Comparison of ENCODE assay signal across 8 cellular contexts in the genomic region with DNA sequence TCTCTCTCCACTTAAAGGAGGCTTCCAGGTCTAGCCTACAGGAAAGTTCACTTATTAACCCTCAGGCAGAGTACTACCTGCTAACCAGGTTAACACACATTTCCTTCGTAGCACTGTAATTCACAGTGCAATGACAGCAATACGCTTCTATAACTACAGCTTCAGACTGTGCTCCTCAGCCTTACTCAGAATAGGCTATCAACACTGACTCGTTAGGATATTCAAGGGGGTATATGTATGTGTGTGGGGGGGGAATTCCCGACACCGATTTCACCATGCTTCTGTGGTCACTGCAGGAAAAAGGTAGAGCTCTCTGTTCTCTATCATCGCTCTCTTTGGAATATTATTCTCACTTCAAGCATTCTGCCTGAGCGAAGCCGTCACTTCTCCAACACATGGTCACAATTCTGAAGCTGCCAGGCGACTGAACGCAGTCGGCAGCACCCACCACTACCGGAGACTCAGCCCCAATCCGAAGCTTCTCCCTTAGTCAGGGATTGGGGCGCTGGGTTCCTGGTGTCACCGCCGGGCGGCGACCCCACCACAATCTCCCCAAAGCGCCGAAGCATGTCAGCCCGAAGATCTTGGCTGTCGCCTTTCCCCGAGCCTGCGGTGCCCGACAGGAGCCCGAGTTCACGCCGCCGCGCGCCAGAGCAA. TPM values are rescaled to one million over a fixed set of nuclear protein-coding genes. Genes with fewer than 3 reads are reported as not detected.
DNase-seq lines count a peak whose midpoint lies in the region; ATAC-seq and TF ChIP-seq lines count a peak whose summit lies in the region.

No MANE protein-coding gene starts in this region.

- peak overlapping the region; percentile 73 to 91 (median 78) for H3K4me3 ChIP-seq in Peyer's patch
- H3K4me3 ChIP-seq in mucosa of descending colon = peak overlapping the region; percentile 91

- ATAC-seq in HG02571 (IDR thresholded peaks at IDR 0.05; ENCODE audit: unreplicated experiment) = peak; percentile 9
- peak; percentile 19 for ATAC-seq in mucosa of descending colon
- ATAC-seq in sciatic nerve = no peak

- intact Hi-C loops in mucosa of descending colon (cut with DNase I, micrococcal nuclease) (no loop called here), sciatic nerve (cut with DNase I) (no loop called here)

- peaks cover 26% of the 10 kb centered on the region for H3K4me1 Mint-ChIP-seq in type B pancreatic cell (ENCODE audit: unreplicated experiment)

- H3K4me1 ChIP-seq in Peyer's patch (peaks cover 0 to 26% (median 18%) of the 10 kb centered on the region in 4 donors), mucosa of descending colon (ENCODE audit: low read depth) (peaks cover 16% of the 10 kb centered on the region)

- H3K36me3 Mint-ChIP-seq in type B pancreatic cell = peaks cover 6% of the 10 kb centered on the region

- TF ChIP-seq CTCF in Peyer's patch (IDR thresholded peaks at IDR 0.05) (peak in 3 of 6 experiments; percentile 5 to 16 (median 13)), mucosa of descending colon (IDR thresholded peaks at IDR 0.05) (no peak), type B pancreatic cell (conservative IDR thresholded peaks at IDR 0.05) (no peak)

- DNase-seq in ELR (ENCODE audit: low read depth) (peak; percentile 54), Peyer's patch (no peak), caudate nucleus (lab: John Stamatoyannopoulos, UW) (no peak), mucosa of descending colon (no peak), type B pancreatic cell (ENCODE audit: extremely low spot score, unreplicated experiment) (no peak), AML-193 (lab: John Stamatoyannopoulos, UW) (no peak), sciatic nerve (ENCODE audit: low spot score) (no peak)

- H3K27me3 ChIP-seq in Peyer's patch = no peaks in the 10 kb centered on the region

- H3K27ac ChIP-seq in Peyer's patch = peak overlapping the region; percentile 88 to 97 (median 94)
- peak overlapping the region; percentile 100 for H3K27ac ChIP-seq in caudate nucleus (ENCODE audit: low read depth, low read length)

- no peak for TF ChIP-seq POLR2A in Peyer's patch (IDR thresholded peaks at IDR 0.05)

- H3K27ac Mint-ChIP-seq in type B pancreatic cell = peak overlapping the region; percentile 99

- H3K36me3 ChIP-seq in Peyer's patch = peaks cover 0 to 27% (median 0%) of the 10 kb centered on the region in 3 donors
- H3K36me3 ChIP-seq in mucosa of descending colon (ENCODE audit: low read depth) = no peaks in the 10 kb centered on the region

- peak overlapping the region; percentile 99 for H3K4me3 Mint-ChIP-seq in type B pancreatic cell

- H3K9me3 ChIP-seq in Peyer's patch = no peaks in the 10 kb centered on the region
- H3K9me3 ChIP-seq in mucosa of descending colon = no peaks in the 10 kb centered on the region

- H3K27me3 Mint-ChIP-seq in type B pancreatic cell = no peaks in the 10 kb centered on the region

- no peaks in the 10 kb centered on the region for H3K9me3 Mint-ChIP-seq in type B pancreatic cell

RNA-seq across cellular contexts. Expression of a gene that starts 0.6 kb away (rescaled TPM):
- total RNA-seq in Peyer's patch (100 to 1,000 TPM in 1 of 4 donors, 10 to 100 TPM in 3; 34.0 to 153 (median 77.0) TPM), mucosa of descending colon (10 to 100 TPM; 45.3 to 54.8 (median 49.3) TPM), type B pancreatic cell (ENCODE audit: low replicate concordance) (49.7 and 64.4 TPM in 2 replicates), sciatic nerve (75.0 TPM)

RNA-seq across cellular contexts. Expression of a gene that starts 0.9 kb away (rescaled TPM):
- 10 to 100 TPM; 23.9 to 53.6 (median 45.3) TPM for total RNA-seq in Peyer's patch
- 10 to 100 TPM; 46.4 to 64.8 (median 59.5) TPM for total RNA-seq in mucosa of descending colon
- 67.0 and 70.9 TPM in 2 replicates for total RNA-seq in type B pancreatic cell (ENCODE audit: low replicate concordance)
- total RNA-seq in sciatic nerve = 21.8 TPM

RNA-seq across cellular contexts. Expression of a gene that starts 10.2 kb away (rescaled TPM):
- 10 to 100 TPM; 14.5 to 35.5 (median 18.9) TPM for total RNA-seq in Peyer's patch
- total RNA-seq in mucosa of descending colon = 10 to 100 TPM; 17.3 to 21.4 (median 19.1) TPM
- 11.9 and 16.6 TPM in 2 replicates for total RNA-seq in type B pancreatic cell (ENCODE audit: low replicate concordance)
- 26.2 TPM for total RNA-seq in sciatic nerve

RNA-seq across cellular contexts. Expression of a gene that starts 28.4 kb away (rescaled TPM):
- total RNA-seq in Peyer's patch = 10 to 100 TPM in 3 of 4 donors, 1 to 10 TPM in 1; 8.2 to 24.8 (median 17.0) TPM
- total RNA-seq in mucosa of descending colon = 10 to 100 TPM; 15.5 to 20.0 (median 15.6) TPM
- total RNA-seq in type B pancreatic cell (ENCODE audit: low replicate concordance) = 17.0 and 17.8 TPM in 2 replicates
- total RNA-seq in sciatic nerve = 22.5 TPM

RNA-seq across cellular contexts. Expression of a gene that starts 55.3 kb away (rescaled TPM):
- total RNA-seq in Peyer's patch (10 to 100 TPM; 34.0 to 52.8 (median 36.7) TPM), mucosa of descending colon (10 to 100 TPM; 48.4 to 63.4 (median 62.2) TPM), type B pancreatic cell (ENCODE audit: low replicate concordance) (63.3 and 84.1 TPM in 2 replicates), sciatic nerve (71.1 TPM)
